ENCODE assay signal across 13 cellular contexts in the genomic region with DNA sequence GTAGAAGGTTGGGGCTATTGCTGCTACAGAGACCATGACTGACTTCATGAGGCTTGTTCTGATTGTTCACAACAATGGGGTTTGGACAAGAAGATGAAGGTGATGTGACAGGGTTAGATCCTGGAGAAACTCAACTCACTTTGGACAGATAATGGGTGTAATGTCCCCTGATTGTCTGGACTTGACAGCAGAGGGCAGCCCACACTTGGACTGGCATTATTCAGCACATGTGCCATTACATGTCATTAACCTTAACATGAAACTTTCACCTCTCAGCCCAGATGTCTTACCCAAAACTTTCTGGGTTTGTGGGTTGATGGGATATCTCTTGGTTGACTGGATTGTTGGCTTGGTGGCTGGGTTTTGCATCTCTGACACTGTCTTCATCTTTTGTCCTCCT.
DNase-seq lines count a peak whose midpoint lies in the region; ATAC-seq, FAIRE-seq and TF ChIP-seq lines count a peak whose summit lies in the region.
"Had no signal": no experiment of that assay in that cellular context is flagged by ENCODE, and none has a peak within 500 bp of the region (broad histone marks: within the 10 kb centered on the region; RNA-seq: fewer than 3 reads in every experiment).

No MANE protein-coding gene starts in this region.

- intact Hi-C loops in ovary (cut with DNase I): no loop called here

- no peaks in the 10 kb centered on the region for H3K9me1 ChIP-seq in keratinocyte (ENCODE audit: control insufficient read depth, extremely low read depth, insufficient read depth, low read length)

- POLR2A ChIA-PET in activated CD4-positive, alpha-beta T cell treated with anti-CD3 and anti-CD28 coated beads, Interleukin-2, amount 10 ng/mL, durations not matched to agents 7 days and 5 days (lab: Charles Lee): no interaction called here

- no peak overlapping the region for H3K4me3 Mint-ChIP-seq in activated naive CD8-positive, alpha-beta T cell treated with anti-CD3 and anti-CD28 coated beads, Interleukin-2, amount 50 U/mL, for 24 hours
- no peak overlapping the region for H3K4me3 Mint-ChIP-seq in activated CD4-positive, alpha-beta T cell treated with anti-CD3 and anti-CD28 coated beads, Interleukin-2, amount 10 ng/mL, durations not matched to agents 7 days and 5 days
- H3K4me3 Mint-ChIP-seq: CD4-positive, alpha-beta T cell; central memory CD8-positive, alpha-beta T cell had no signal

- no peak for TF ChIP-seq EP300 in ovary (IDR thresholded peaks at IDR 0.05)

- dilution Hi-C loops in keratinocyte (cut with MboI; ENCODE audit: extremely low pct_ligation_motif_present, low sequenced_read_pairs): no loop called here

- peak overlapping the region; percentile 72; the same call in 1 of the 2 replicates for H3K4me3 ChIP-seq in ACC112 (ENCODE audit: low read depth, low read length)
- H3K4me3 ChIP-seq in adipocyte (ENCODE audit: low read length): peak overlapping the region; percentile 60
- H3K4me3 ChIP-seq in keratinocyte (ENCODE audit: control insufficient read depth in 2 of 3, extremely low read depth in 1 of 3, insufficient read depth in 2 of 3, low read depth in 1 of 3, low read length in 3 of 3): no peak overlapping the region
- H3K4me3 ChIP-seq in ovary: no peak overlapping the region

- H3K79me2 ChIP-seq in ACC112 (ENCODE audit: control insufficient read depth, insufficient read depth, low read length, unreplicated experiment) (no peaks in the 10 kb centered on the region), keratinocyte (ENCODE audit: control insufficient read depth, insufficient read depth, low read length) (no peaks in the 10 kb centered on the region)

- H3K27ac Mint-ChIP-seq in activated naive CD8-positive, alpha-beta T cell treated with anti-CD3 and anti-CD28 coated beads, Interleukin-2, amount 50 U/mL, for 24 hours: no peak overlapping the region
- no peak overlapping the region for H3K27ac Mint-ChIP-seq in activated CD4-positive, alpha-beta T cell treated with anti-CD3 and anti-CD28 coated beads, Interleukin-2, amount 10 ng/mL, durations not matched to agents 7 days and 5 days
- H3K27ac Mint-ChIP-seq: CD4-positive, alpha-beta T cell had no signal

- H3K4me1 ChIP-seq in ACC112 (ENCODE audit: control insufficient read depth, insufficient read depth, low read length, unreplicated experiment): peaks cover 5% of the 10 kb centered on the region
- H3K4me1 ChIP-seq in adipocyte (ENCODE audit: control insufficient read depth, insufficient read depth, low read length): peaks cover 6% of the 10 kb centered on the region
- H3K4me1 ChIP-seq in keratinocyte (ENCODE audit: control insufficient read depth, extremely low read depth, insufficient read depth, low read length): no peaks in the 10 kb centered on the region
- no peaks in the 10 kb centered on the region for H3K4me1 ChIP-seq in ovary (ENCODE audit: insufficient read depth)

- CTCF ChIA-PET in activated CD4-positive, alpha-beta T cell treated with anti-CD3 and anti-CD28 coated beads, Interleukin-2, amount 10 ng/mL, durations not matched to agents 7 days and 5 days (lab: Charles Lee): no interaction called here

- TF ChIP-seq POLR2A in erythroblast (IDR thresholded peaks at IDR 0.05; ENCODE audit: low read length) (no peak), ovary (IDR thresholded peaks at IDR 0.05) (no peak)

- H3K36me3 ChIP-seq in ACC112 (ENCODE audit: insufficient read depth, low read length): no peaks in the 10 kb centered on the region
- no peaks in the 10 kb centered on the region for H3K36me3 ChIP-seq in adipocyte (ENCODE audit: control insufficient read depth, insufficient read depth, low read length, severe bottlenecking)
- no peaks in the 10 kb centered on the region for H3K36me3 ChIP-seq in keratinocyte (ENCODE audit: control insufficient read depth in 2 of 2, extremely low read depth in 1 of 2, insufficient read depth in 2 of 2, low read length in 2 of 2)
- no peaks in the 10 kb centered on the region for H3K36me3 ChIP-seq in ovary

- H3K9ac ChIP-seq in adipocyte (ENCODE audit: low read length) (no peak overlapping the region), keratinocyte (ENCODE audit: control insufficient read depth, extremely low read depth, insufficient read depth, low read length) (no peak overlapping the region)

- ATAC-seq in activated naive CD8-positive, alpha-beta T cell treated with anti-CD3 and anti-CD28 coated beads, Interleukin-2, amount 50 U/mL, for 24 hours: no peak

- no peaks in the 10 kb centered on the region for H3K36me3 Mint-ChIP-seq in activated naive CD8-positive, alpha-beta T cell treated with anti-CD3 and anti-CD28 coated beads, Interleukin-2, amount 50 U/mL, for 24 hours (ENCODE audit: low read depth)
- no peaks in the 10 kb centered on the region for H3K36me3 Mint-ChIP-seq in activated CD4-positive, alpha-beta T cell treated with anti-CD3 and anti-CD28 coated beads, Interleukin-2, amount 10 ng/mL, durations not matched to agents 7 days and 5 days (ENCODE audit: low read depth)

- H3K27me3 ChIP-seq in ACC112 (ENCODE audit: insufficient read depth, low read length) (no peaks in the 10 kb centered on the region; the same call in 1 of the 2 replicates), adipocyte (replicated peaks; ENCODE audit: control insufficient read depth, insufficient read depth, low read length) (no peaks in the 10 kb centered on the region), keratinocyte (ENCODE audit: control insufficient read depth, extremely low read depth, insufficient read depth, low read length) (no peaks in the 10 kb centered on the region), ovary (no peaks in the 10 kb centered on the region)

- H2AFZ ChIP-seq in ACC112 (ENCODE audit: low read length, unreplicated experiment): no peak overlapping the region
- H2AFZ ChIP-seq in keratinocyte (ENCODE audit: control insufficient read depth, low read length): no peak overlapping the region

- H3K9me3 Mint-ChIP-seq in activated naive CD8-positive, alpha-beta T cell treated with anti-CD3 and anti-CD28 coated beads, Interleukin-2, amount 50 U/mL, for 24 hours: peaks cover 5% of the 10 kb centered on the region
- H3K9me3 Mint-ChIP-seq in activated CD4-positive, alpha-beta T cell treated with anti-CD3 and anti-CD28 coated beads, Interleukin-2, amount 10 ng/mL, durations not matched to agents 7 days and 5 days: no peaks in the 10 kb centered on the region
- H3K9me3 Mint-ChIP-seq: CD4-positive, alpha-beta T cell had no signal

- TF ChIP-seq CTCF in keratinocyte (optimal IDR thresholded peaks at IDR 0.05 in 1 of 3, IDR thresholded peaks at IDR 0.05 in 1 of 3, conservative IDR thresholded peaks at IDR 0.05 in 1 of 3; ENCODE audit: extremely low read depth in 1 of 3, insufficient read depth in 2 of 3, low read length in 3 of 3) (peak; percentile 23 to 77 (median 34)), ovary (IDR thresholded peaks at IDR 0.05) (no peak)

- H3K9me3 ChIP-seq in adipocyte (ENCODE audit: control insufficient read depth, low read length) (no peaks in the 10 kb centered on the region), keratinocyte (ENCODE audit: control insufficient read depth, low read depth, low read length) (no peaks in the 10 kb centered on the region), ovary (peaks cover 0 to 4% of the 10 kb centered on the region in 2 donors)

- peak; percentile 46 for FAIRE-seq in keratinocyte (lab: Jason Lieb, UNC)

- no peak overlapping the region for H3K4me2 ChIP-seq in keratinocyte (ENCODE audit: control insufficient read depth, extremely low read depth, insufficient read depth, low read depth, low read length)

- peak; percentile 8 for DNase-seq in H4 (ENCODE audit: low spot score)
- DNase-seq in adipocyte (ENCODE audit: low read depth): peak; percentile 16
- DNase-seq in keratinocyte (ENCODE audit: low read depth, low spot score): no peak
- no peak for DNase-seq in activated naive CD8-positive, alpha-beta T cell treated with anti-CD3 and anti-CD28 coated beads, Interleukin-2, amount 50 U/mL, for 24 hours
- DNase-seq in activated CD4-positive, alpha-beta T cell treated with anti-CD3 and anti-CD28 coated beads, Interleukin-2, amount 10 ng/mL, durations not matched to agents 7 days and 5 days: no peak
- DNase-seq in erythroblast (lab: John Stamatoyannopoulos, UW): no peak
- DNase-seq in ovary: no peak
- DNase-seq: activated CD4-positive, alpha-beta T cell treated with anti-CD3 and anti-CD28 coated beads for 1 hour; CD4-positive, alpha-beta T cell; NCI-H1436 treated with DMSO at 0.1 percent for 48 hours; NCI-H69 had no signal

- H3K27me3 Mint-ChIP-seq in activated naive CD8-positive, alpha-beta T cell treated with anti-CD3 and anti-CD28 coated beads, Interleukin-2, amount 50 U/mL, for 24 hours: no peaks in the 10 kb centered on the region
- no peaks in the 10 kb centered on the region for H3K27me3 Mint-ChIP-seq in activated CD4-positive, alpha-beta T cell treated with anti-CD3 and anti-CD28 coated beads, Interleukin-2, amount 10 ng/mL, durations not matched to agents 7 days and 5 days
- H3K27me3 Mint-ChIP-seq: CD4-positive, alpha-beta T cell had no signal

- peak overlapping the region; percentile 47; the same call in 1 of the 2 replicates for H3K27ac ChIP-seq in ACC112 (ENCODE audit: low read depth, low read length)
- H3K27ac ChIP-seq in keratinocyte (ENCODE audit: control insufficient read depth, insufficient read depth, low read length): no peak overlapping the region
- no peak overlapping the region for H3K27ac ChIP-seq in ovary

- no peaks in the 10 kb centered on the region for H4K20me1 ChIP-seq in keratinocyte (ENCODE audit: control insufficient read depth, extremely low read depth, insufficient read depth, low read length)

- H3K4me1 Mint-ChIP-seq in activated naive CD8-positive, alpha-beta T cell treated with anti-CD3 and anti-CD28 coated beads, Interleukin-2, amount 50 U/mL, for 24 hours: no peaks in the 10 kb centered on the region
- no peaks in the 10 kb centered on the region for H3K4me1 Mint-ChIP-seq in activated CD4-positive, alpha-beta T cell treated with anti-CD3 and anti-CD28 coated beads, Interleukin-2, amount 10 ng/mL, durations not matched to agents 7 days and 5 days
- H3K4me1 Mint-ChIP-seq: central memory CD8-positive, alpha-beta T cell had no signal

Comparison
In these comparisons a context has a peak if more than half of its experiments do, and no peak if none do; other contexts are left out.
1. H3K4me3 ChIP-seq: peak in ACC112 (single experiment) and adipocyte (single experiment); none in keratinocyte (0 of 3) and ovary (single experiment).
2. DNase-seq: peak in H4 (single experiment) and adipocyte (single experiment); none in keratinocyte (single experiment), activated naive CD8-positive, alpha-beta T cell treated with anti-CD3 and anti-CD28 coated beads, Interleukin-2, amount 50 U/mL, for 24 hours (single experiment), activated CD4-positive, alpha-beta T cell treated with anti-CD3 and anti-CD28 coated beads, Interleukin-2, amount 10 ng/mL, durations not matched to agents 7 days and 5 days (single experiment), erythroblast (0 of 2) and ovary (0 of 5).
3. CTCF ChIP-seq: peak in keratinocyte (3 of 3); none in ovary (0 of 3).